In the genomic region with DNA sequence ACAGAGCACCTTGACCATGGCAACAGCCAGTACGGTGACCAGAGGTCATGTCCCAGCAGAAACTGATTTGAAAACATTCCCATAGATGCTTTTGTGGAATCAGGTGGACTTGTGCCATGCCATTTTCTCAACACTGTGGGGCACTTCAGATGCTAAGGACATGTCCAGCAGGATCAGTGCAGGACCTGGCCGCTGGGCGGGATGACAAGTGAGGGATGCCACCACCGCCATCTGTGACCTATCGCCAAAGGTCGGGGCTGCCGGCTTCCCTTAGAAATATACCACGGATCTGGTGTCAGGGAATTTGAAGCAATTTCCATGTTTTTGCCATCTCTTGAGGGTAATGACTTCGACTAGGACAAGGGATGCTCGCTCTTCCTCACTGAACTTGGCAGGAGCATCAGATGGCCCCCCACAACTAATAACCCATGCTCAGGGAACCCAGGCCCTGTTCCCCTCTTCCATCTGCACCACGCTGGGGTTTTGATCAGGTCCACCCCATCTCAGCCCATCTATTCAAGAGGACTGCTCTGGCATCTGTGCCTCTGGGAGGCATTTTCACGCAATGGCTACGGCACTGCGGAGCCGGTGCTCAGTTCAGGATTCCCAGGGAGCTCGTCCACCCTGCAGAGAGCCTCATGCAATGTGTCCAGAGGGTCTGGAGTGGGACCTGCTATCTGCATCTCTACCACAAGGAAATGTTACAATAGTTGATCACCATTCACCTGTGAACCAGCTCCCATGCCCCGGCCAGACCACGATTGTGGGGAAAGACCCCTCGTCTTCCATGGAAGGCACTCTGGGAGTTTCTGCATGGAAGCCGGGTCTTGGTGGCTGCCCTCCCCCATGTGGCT, we compare ENCODE assay signal across 27 cellular contexts.
"Had no signal": no experiment of that assay in that cellular context is flagged by ENCODE, and none has a peak within 500 bp of the region (broad histone marks: within the 10 kb centered on the region; RNA-seq: fewer than 3 reads in every experiment).

No MANE protein-coding gene starts in this region.

- H3K27ac ChIP-seq: SK-N-MC had no signal

- H3K36me3 ChIP-seq: MG63 had no signal

- H3K4me3 ChIP-seq: MG63, SK-N-MC had no signal

- FAIRE-seq: astrocyte, RCC 7860, TTC549 had no signal

- H3K4me3 Mint-ChIP-seq: activated B cell treated with CpG ODN at 0.5 μM for 24 hours; activated CD4-positive, alpha-beta memory T cell treated with anti-CD3 and anti-CD28 coated beads, Interleukin-2, amount 10 ng/mL, durations not matched to agents 7 days and 5 days; activated naive CD8-positive, alpha-beta T cell treated with anti-CD3 and anti-CD28 coated beads, Interleukin-2, amount 50 U/mL, for 24 hours; activated T-helper 17 cell treated with anti-CD3 and anti-CD28 coated beads, Interleukin-2, amount 50 U/mL, for 72 hours; brain; central memory CD8-positive, alpha-beta T cell; T-cell had no signal

- DNase-seq: activated B cell treated with CpG ODN at 0.5 μM for 24 hours; activated CD4-positive, alpha-beta memory T cell treated with anti-CD3 and anti-CD28 coated beads, Interleukin-2, amount 10 ng/mL, durations not matched to agents 7 days and 5 days; activated CD4-positive, alpha-beta T cell treated with anti-CD3 and anti-CD28 coated beads, Interleukin-2, amount 50 U/mL, for 1 hour; activated naive CD8-positive, alpha-beta T cell treated with anti-CD3 and anti-CD28 coated beads, Interleukin-2, amount 50 U/mL, for 24 hours; activated T-cell treated with anti-CD3 and anti-CD28 coated beads for 4 hours; activated T-cell treated with anti-CD3 and anti-CD28 coated beads, Interleukin-2, amount 50 U/mL, for 48 hours; amniotic stem cell; MG63; MV-4-11; NCI-H1092 treated with DMSO at 0.1 percent for 48 hours; NCI-H1417 treated with DMSO at 0.1 percent for 48 hours; NCI-H1694; NCI-H2029 treated with DMSO at 0.1 percent for 48 hours; NCI-H510A treated with DMSO at 0.1 percent for 48 hours; NCI-H69; PC-3; T-cell; T-helper 2 cell; T1000 had no signal

- H3K27ac Mint-ChIP-seq: activated B cell treated with CpG ODN at 0.5 μM for 24 hours; activated CD4-positive, alpha-beta memory T cell treated with anti-CD3 and anti-CD28 coated beads, Interleukin-2, amount 10 ng/mL, durations not matched to agents 7 days and 5 days; activated naive CD4-positive, alpha-beta T cell treated with anti-CD3 and anti-CD28 coated beads, Interleukin-2, amount 50 U/mL, for 72 hours; activated naive CD8-positive, alpha-beta T cell treated with anti-CD3 and anti-CD28 coated beads, Interleukin-2, amount 50 U/mL, for 24 hours; activated T-helper 17 cell treated with anti-CD3 and anti-CD28 coated beads, Interleukin-2, amount 50 U/mL, for 72 hours; T-cell had no signal

- H3K9me3 ChIP-seq: MG63 had no signal

- H3K9me3 Mint-ChIP-seq: activated B cell treated with CpG ODN at 0.5 μM for 24 hours; activated CD4-positive, alpha-beta memory T cell treated with anti-CD3 and anti-CD28 coated beads, Interleukin-2, amount 10 ng/mL, durations not matched to agents 7 days and 5 days; activated naive CD4-positive, alpha-beta T cell treated with anti-CD3 and anti-CD28 coated beads, Interleukin-2, amount 50 U/mL, for 72 hours; activated naive CD8-positive, alpha-beta T cell treated with anti-CD3 and anti-CD28 coated beads, Interleukin-2, amount 50 U/mL, for 24 hours; activated T-helper 17 cell treated with anti-CD3 and anti-CD28 coated beads, Interleukin-2, amount 50 U/mL, for 72 hours; brain; central memory CD8-positive, alpha-beta T cell; T-cell had no signal

- H3K36me3 Mint-ChIP-seq: activated naive CD4-positive, alpha-beta T cell treated with anti-CD3 and anti-CD28 coated beads, Interleukin-2, amount 50 U/mL, for 72 hours; brain; T-cell had no signal

- ATAC-seq: activated naive CD4-positive, alpha-beta T cell treated with anti-CD3 and anti-CD28 coated beads, Interleukin-2, amount 50 U/mL, for 72 hours; activated naive CD8-positive, alpha-beta T cell treated with anti-CD3 and anti-CD28 coated beads, Interleukin-2, amount 50 U/mL, for 24 hours; activated T-helper 17 cell treated with anti-CD3 and anti-CD28 coated beads, Interleukin-2, amount 50 U/mL, for 72 hours; PC-3; T-cell had no signal

- H3K4me1 Mint-ChIP-seq: activated B cell treated with CpG ODN at 0.5 μM for 24 hours; activated CD4-positive, alpha-beta memory T cell treated with anti-CD3 and anti-CD28 coated beads, Interleukin-2, amount 10 ng/mL, durations not matched to agents 7 days and 5 days; activated naive CD8-positive, alpha-beta T cell treated with anti-CD3 and anti-CD28 coated beads, Interleukin-2, amount 50 U/mL, for 24 hours; activated T-helper 17 cell treated with anti-CD3 and anti-CD28 coated beads, Interleukin-2, amount 50 U/mL, for 72 hours; central memory CD8-positive, alpha-beta T cell; T-cell had no signal

- H3K27me3 Mint-ChIP-seq: activated B cell treated with CpG ODN at 0.5 μM for 24 hours; activated CD4-positive, alpha-beta memory T cell treated with anti-CD3 and anti-CD28 coated beads, Interleukin-2, amount 10 ng/mL, durations not matched to agents 7 days and 5 days; activated naive CD8-positive, alpha-beta T cell treated with anti-CD3 and anti-CD28 coated beads, Interleukin-2, amount 50 U/mL, for 24 hours; brain had no signal
